28 cellular contexts compared by ENCODE assay signal in genomic region chr1:38337711-38338110, GRCh38.
"Had no signal": no experiment of that assay in that cellular context is flagged by ENCODE, and none has a peak within 500 bp of the region (broad histone marks: within the 10 kb centered on the region; RNA-seq: fewer than 3 reads in every experiment).

No MANE protein-coding gene starts in this region.

- H3K4me3 Mint-ChIP-seq: naive thymus-derived CD4-positive, alpha-beta T cell; natural killer cell; nephron; neural progenitor cell; stimulated activated effector memory CD8-positive, alpha-beta T cell treated with anti-CD3 and anti-CD28 coated beads, Interleukin-12 subunit alpha, Interleukin-12 subunit beta, amount 100 ng/mL, for 72 hours; stimulated activated naive B cell treated with anti-CD40 and anti-IgM and Interleukin-4, amounts not matched to agents 10 μg/mL and 1 μg/mL and 100 μg/mL, for 72 hours; stimulated activated naive CD8-positive, alpha-beta T cell treated with anti-CD3 and anti-CD28 coated beads, Interleukin-15, Interleukin-2, amounts not matched to agents 100 ng/mL and 50 ng/mL, for 24 hours had no signal

- H3K4me1 Mint-ChIP-seq: natural killer cell had no signal

- ATAC-seq: naive thymus-derived CD4-positive, alpha-beta T cell; natural killer cell; psoas muscle; right cardiac atrium; right lobe of liver; stimulated activated effector memory CD8-positive, alpha-beta T cell treated with anti-CD3 and anti-CD28 coated beads, Interleukin-12 subunit alpha, Interleukin-12 subunit beta, amount 100 ng/mL, for 72 hours; stimulated activated naive B cell treated with anti-CD40 and anti-IgM and Interleukin-4, amounts not matched to agents 10 μg/mL and 1 μg/mL and 100 μg/mL, for 72 hours had no signal

- H3K9me3 ChIP-seq: ovary, psoas muscle, right lobe of liver, sigmoid colon, stomach, thoracic aorta, thyroid gland, tibial nerve, upper lobe of left lung had no signal

- FAIRE-seq: small intestine, urothelium cell line had no signal

- H3K4me3 ChIP-seq: neural progenitor cell, ovary, psoas muscle, right lobe of liver, sigmoid colon, stomach, thoracic aorta, thyroid gland, tibial nerve, upper lobe of left lung had no signal

- H3K27me3 ChIP-seq: neural progenitor cell, ovary, right lobe of liver, thyroid gland, tibial nerve, upper lobe of left lung had no signal

- H3K36me3 Mint-ChIP-seq: natural killer cell; stimulated activated effector memory CD8-positive, alpha-beta T cell treated with anti-CD3 and anti-CD28 coated beads, Interleukin-12 subunit alpha, Interleukin-12 subunit beta, amount 100 ng/mL, for 72 hours; stimulated activated naive B cell treated with anti-CD40 and anti-IgM and Interleukin-4, amounts not matched to agents 10 μg/mL and 1 μg/mL and 100 μg/mL, for 72 hours had no signal

- H3K36me3 ChIP-seq: neural progenitor cell, ovary, right lobe of liver, sigmoid colon, stomach, thoracic aorta, thyroid gland, tibial nerve, upper lobe of left lung had no signal

- H3K79me2 ChIP-seq: parathyroid adenoma had no signal

- H2AFZ ChIP-seq: neural progenitor cell, parathyroid adenoma had no signal

- H3K27ac ChIP-seq: neural progenitor cell, ovary, parathyroid adenoma, psoas muscle, right lobe of liver, sigmoid colon, stomach, thoracic aorta, thyroid gland, tibial nerve, upper lobe of left lung had no signal

- DNase-seq: naive thymus-derived CD4-positive, alpha-beta T cell; natural killer cell; occipital lobe; ovary; posterior cingulate gyrus; psoas muscle; right cardiac atrium; right lobe of liver; sigmoid colon; small intestine; stimulated activated CD4-positive, alpha-beta T cell treated with anti-CD3 and anti-CD28 coated beads, Interleukin-15, amount 100 ng/mL, for 24 hours; stimulated activated CD4-positive, alpha-beta T cell treated with anti-CD3 and anti-CD28 coated beads, Interleukin-2, amount 100 ng/mL, for 24 hours; stimulated activated CD4-positive, alpha-beta T cell treated with anti-CD3 and anti-CD28 coated beads, Interleukin-2, amount 100 ng/mL, for 48 hours; stimulated activated CD4-positive, alpha-beta T cell treated with anti-CD3 and anti-CD28 coated beads, Interleukin-4, amount 100 ng/mL, for 24 hours; stimulated activated naive B cell treated with anti-CD40 and anti-IgM and Interleukin-4, amounts not matched to agents 10 μg/mL and 1 μg/mL and 100 μg/mL, for 72 hours; stimulated activated naive CD4-positive, alpha-beta T cell treated with Interleukin-2 at 50 U/mL for 16 hours; stomach; thyroid gland; trophoblast cell; upper lobe of left lung had no signal

- H3K9ac ChIP-seq: neural progenitor cell, parathyroid adenoma had no signal

- H3K4me1 ChIP-seq: neural progenitor cell, parathyroid adenoma, psoas muscle, right lobe of liver, sigmoid colon, stomach, thyroid gland, tibial nerve, upper lobe of left lung had no signal

- H3K27ac Mint-ChIP-seq: naive thymus-derived CD4-positive, alpha-beta T cell; natural killer cell; neural progenitor cell; stimulated activated effector memory CD8-positive, alpha-beta T cell treated with anti-CD3 and anti-CD28 coated beads, Interleukin-12 subunit alpha, Interleukin-12 subunit beta, amount 100 ng/mL, for 72 hours; stimulated activated naive B cell treated with anti-CD40 and anti-IgM and Interleukin-4, amounts not matched to agents 10 μg/mL and 1 μg/mL and 100 μg/mL, for 72 hours; stimulated activated naive CD8-positive, alpha-beta T cell treated with anti-CD3 and anti-CD28 coated beads, Interleukin-15, Interleukin-2, amounts not matched to agents 100 ng/mL and 50 ng/mL, for 24 hours had no signal

- H3K9me3 Mint-ChIP-seq: natural killer cell; stimulated activated effector memory CD8-positive, alpha-beta T cell treated with anti-CD3 and anti-CD28 coated beads, Interleukin-12 subunit alpha, Interleukin-12 subunit beta, amount 100 ng/mL, for 72 hours; stimulated activated naive B cell treated with anti-CD40 and anti-IgM and Interleukin-4, amounts not matched to agents 10 μg/mL and 1 μg/mL and 100 μg/mL, for 72 hours; stimulated activated naive CD8-positive, alpha-beta T cell treated with anti-CD3 and anti-CD28 coated beads, Interleukin-15, Interleukin-2, amounts not matched to agents 100 ng/mL and 50 ng/mL, for 24 hours had no signal

- H3K4me2 ChIP-seq: neural progenitor cell had no signal
